Comparison of ENCODE assay signal across 9 cellular contexts in the genomic region with DNA sequence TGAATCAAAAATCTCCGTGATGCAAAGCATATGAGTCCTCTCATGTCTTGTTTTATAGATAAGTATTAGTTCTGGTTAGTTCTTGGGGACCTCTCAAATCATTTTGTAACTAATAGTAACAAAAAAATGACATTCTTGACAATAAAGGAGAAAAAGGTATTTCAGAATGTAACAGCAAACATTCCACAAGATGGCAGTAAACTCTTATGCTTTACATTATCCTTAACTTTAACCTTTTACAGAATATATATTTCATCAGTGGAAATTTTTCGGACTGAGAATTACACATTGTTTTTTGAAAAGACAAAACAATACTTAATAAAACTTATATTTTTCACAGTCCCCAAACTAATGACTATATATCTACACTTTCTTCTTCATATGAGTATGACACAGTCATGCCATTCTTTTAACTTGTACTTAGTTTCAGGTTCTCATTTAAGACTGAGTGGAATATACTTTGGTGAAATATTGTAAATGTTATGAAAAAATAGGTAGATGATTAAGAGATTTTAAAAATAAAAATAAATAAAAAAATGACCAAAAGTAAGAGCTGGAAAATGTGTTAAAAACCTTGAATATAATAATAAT.
DNase-seq lines count a peak whose midpoint lies in the region; ATAC-seq, FAIRE-seq and TF ChIP-seq lines count a peak whose summit lies in the region.
"Had no signal": no experiment of that assay in that cellular context is flagged by ENCODE, and none has a peak within 500 bp of the region (broad histone marks: within the 10 kb centered on the region; RNA-seq: fewer than 3 reads in every experiment).

No MANE protein-coding gene starts in this region.

- 36% methylated on average over 2 of the region's 2 CpGs for WGBS in right cardiac atrium
- WGBS in transverse colon (ENCODE audit: low coverage in 1 of 2), 2 donors, result 25 to 36% methylated on average over 2 of the region's 2 CpGs

- H3K27me3 ChIP-seq in cardiac muscle cell (no peaks in the 10 kb centered on the region), right cardiac atrium (ENCODE audit: control insufficient read depth, insufficient read depth) (no peaks in the 10 kb centered on the region), transverse colon (no peaks in the 10 kb centered on the region), lower lobe of right lung (ENCODE audit: low read depth) (no peaks in the 10 kb centered on the region)

- peak; percentile 71 for FAIRE-seq in endometrium (lab: Jason Lieb, UNC)

- no peak for ATAC-seq in right cardiac atrium
- no peak for ATAC-seq in lower lobe of right lung
- no peak for ATAC-seq in GM19455 (IDR thresholded peaks at IDR 0.05; ENCODE audit: unreplicated experiment)

- intact Hi-C loops in right cardiac atrium (cut with DNase I) (no loop called here), transverse colon (cut with DNase I; ENCODE audit: low total_unique reads) (no loop called here), lower lobe of right lung (cut with DNase I) (no loop called here)

- in situ Hi-C loops in transverse colon (cut with MboI; ENCODE audit: low pct_ligation_motif_present in 1 of 4, low pct_unique_long_range_greater_than_20kb in 1 of 4, low sequenced_read_pairs in 3 of 4), result no loop called here

- H3K4me1 ChIP-seq in cardiac muscle cell (ENCODE audit: low read depth) (no peaks in the 10 kb centered on the region), right cardiac atrium (ENCODE audit: control insufficient read depth, insufficient read depth, low read length) (no peaks in the 10 kb centered on the region), transverse colon (no peaks in the 10 kb centered on the region), lower lobe of right lung (no peaks in the 10 kb centered on the region)

- H3K9me3 ChIP-seq in cardiac muscle cell (ENCODE audit: low read depth), result no peaks in the 10 kb centered on the region
- H3K9me3 ChIP-seq in right cardiac atrium (ENCODE audit: control insufficient read depth, low read length), result no peaks in the 10 kb centered on the region
- H3K9me3 ChIP-seq in transverse colon, result no peaks in the 10 kb centered on the region
- no peaks in the 10 kb centered on the region for H3K9me3 ChIP-seq in lower lobe of right lung

- no peak for TF ChIP-seq EP300 in transverse colon (IDR thresholded peaks at IDR 0.05; ENCODE audit: low read depth)

- no peak overlapping the region for H3K4me3 ChIP-seq in cardiac muscle cell
- H3K4me3 ChIP-seq in right cardiac atrium (ENCODE audit: low read length), result no peak overlapping the region
- H3K4me3 ChIP-seq in transverse colon, result no peak overlapping the region
- H3K4me3 ChIP-seq in lower lobe of right lung, result no peak overlapping the region
- H3K4me3 ChIP-seq: skin epidermis had no signal

- TF ChIP-seq CTCF in cardiac muscle cell (IDR thresholded peaks at IDR 0.05; ENCODE audit: low read depth, low read length) (peak; percentile 49), transverse colon (IDR thresholded peaks at IDR 0.05) (peak in 3 of 5 experiments; percentile 11 to 32 (median 19)), lower lobe of right lung (IDR thresholded peaks at IDR 0.05) (no peak)

- H3K36me3 ChIP-seq in cardiac muscle cell, result no peaks in the 10 kb centered on the region
- H3K36me3 ChIP-seq in transverse colon, result no peaks in the 10 kb centered on the region
- H3K36me3 ChIP-seq in lower lobe of right lung, result no peaks in the 10 kb centered on the region

- no peak for TF ChIP-seq POLR2A in transverse colon (IDR thresholded peaks at IDR 0.05)

- H3K27ac ChIP-seq in cardiac muscle cell (no peak overlapping the region), right cardiac atrium (ENCODE audit: low read length) (no peak overlapping the region), transverse colon (no peak overlapping the region), lower lobe of right lung (no peak overlapping the region)
- H3K27ac ChIP-seq: skin epidermis had no signal

- peak; percentile 40 to 60 for DNase-seq in cardiac muscle cell (ENCODE audit: low read depth in 1 of 2, low spot score in 1 of 2)
- no peak for DNase-seq in right cardiac atrium
- DNase-seq in NCI-H82 (lab: John Stamatoyannopoulos, UW), result peak; percentile 58
- no peak for DNase-seq in transverse colon
- DNase-seq in lower lobe of right lung, result no peak
- no peak for DNase-seq in activated CD8-positive, alpha-beta memory T cell treated with anti-CD3 and anti-CD28 coated beads, Interleukin-2, amount 50 U/mL, for 4 hours

Comparison
In these comparisons a context has a peak if more than half of its experiments do, and no peak if none do; other contexts are left out.
1. DNase-seq: peak in cardiac muscle cell (2 of 2) and NCI-H82 (single experiment); none in right cardiac atrium (0 of 3), transverse colon (single experiment), lower lobe of right lung (single experiment) and activated CD8-positive, alpha-beta memory T cell treated with anti-CD3 and anti-CD28 coated beads, Interleukin-2, amount 50 U/mL, for 4 hours (single experiment).